8 cellular contexts compared by ENCODE assay signal in genomic region chr20:25310268-25310920, GRCh38.
DNase-seq lines count a peak whose midpoint lies in the region; ATAC-seq and TF ChIP-seq lines count a peak whose summit lies in the region.

No MANE protein-coding gene starts in this region.

- no peaks in the 10 kb centered on the region for H4K20me1 ChIP-seq in OCI-LY1 (ENCODE audit: insufficient read depth, low read length)

- peaks cover 31% of the 10 kb centered on the region for H3K4me1 ChIP-seq in Caco-2
- peaks cover 14% of the 10 kb centered on the region for H3K4me1 ChIP-seq in OCI-LY1 (ENCODE audit: insufficient read depth, low read length, severe bottlenecking)

- peaks cover 4% of the 10 kb centered on the region; the same call in 1 of the 2 replicates for H3K36me3 ChIP-seq in Caco-2 (ENCODE audit: control insufficient read depth, insufficient read depth, low read length)
- H3K36me3 ChIP-seq in OCI-LY1 (ENCODE audit: insufficient read depth, low read length), result peaks cover 5% of the 10 kb centered on the region; the same call in 1 of the 2 replicates

- no peak overlapping the region for H2AFZ ChIP-seq in OCI-LY1 (ENCODE audit: low read length)

- H3K9me3 ChIP-seq in Caco-2 (no peaks in the 10 kb centered on the region), OCI-LY1 (ENCODE audit: low read length) (no peaks in the 10 kb centered on the region)

- POLR2A ChIA-PET in Caco-2 (lab: Charles Lee), result interaction anchor here (0.6 kb wide), 1 partner anchor 97 kb away, joined by 3 read pairs; the partner anchor contains the start of gene GINS1

- CTCF ChIA-PET in Caco-2 (lab: Charles Lee), result interaction anchor here (0.6 to 1.4 kb wide), 7 partner anchors 11 to 89 kb away, joined by 3 to 9 read pairs (median 4); no protein-coding TSS in a partner anchor
- CTCF ChIA-PET in activated naive CD4-positive, alpha-beta T cell treated with anti-CD3 and anti-CD28 coated beads, Interleukin-2, amount 10 ng/mL, durations not matched to agents 7 days and 5 days (lab: Charles Lee), result interaction anchor here (0.8 to 3.9 kb wide), 5 partner anchors 12 to 124 kb away, joined by 3 to 33 read pairs (median 3); no protein-coding TSS in a partner anchor

- peak; percentile 87 to 90 for DNase-seq in Caco-2
- peak; percentile 69 for DNase-seq in activated naive CD4-positive, alpha-beta T cell treated with anti-CD3 and anti-CD28 coated beads, Interleukin-2, amount 10 ng/mL, durations not matched to agents 7 days and 5 days
- DNase-seq in Right ventricle myocardium superior, result peak; percentile 45
- DNase-seq in pulmonary artery endothelial cell (ENCODE audit: low read depth, low spot score), result peak; percentile 32
- DNase-seq in NCI-H1092 treated with DMSO at 0.1 percent for 48 hours (lab: John Stamatoyannopoulos, UW), result no peak

- intact Hi-C loops in Caco-2 (cut with micrococcal nuclease; ENCODE audit: unreplicated experiment), result loop anchor here (1.0 to 5.0 kb wide), 4 partner anchors 29 to 88 kb away; partner anchors contain the start of genes ABHD12 and PYGB
- intact Hi-C loops in Right ventricle myocardium superior (cut with DNase I), result no loop called here

- H3K4me3 ChIP-seq in Caco-2 (ENCODE audit: low read depth, low read length) (no peak overlapping the region), OCI-LY1 (ENCODE audit: low read depth, low read length, poor library complexity, severe bottlenecking) (no peak overlapping the region)

- ATAC-seq in GM19372 (IDR thresholded peaks at IDR 0.05; ENCODE audit: low read depth, unreplicated experiment), result peak; percentile 97
- peak; percentile 91 for ATAC-seq in HG03442 (IDR thresholded peaks at IDR 0.05; ENCODE audit: unreplicated experiment)
- peak; percentile 81 for ATAC-seq in Right ventricle myocardium superior (ENCODE audit: poor library complexity)

- H3K27me3 ChIP-seq in Caco-2 (replicated peaks; ENCODE audit: control insufficient read depth, insufficient read depth, low read length) (no peaks in the 10 kb centered on the region), OCI-LY1 (ENCODE audit: insufficient read depth, low read length) (no peaks in the 10 kb centered on the region)

- H3F3A ChIP-seq in OCI-LY1 (ENCODE audit: insufficient read depth, low read length), result no peaks in the 10 kb centered on the region

- H3K9me2 ChIP-seq in OCI-LY1 (ENCODE audit: low read depth, low read length), result no peaks in the 10 kb centered on the region

- H3K27ac ChIP-seq in OCI-LY1 (ENCODE audit: low read depth, low read length, poor library complexity, severe bottlenecking), result peak overlapping the region; percentile 51

- H3K27ac Mint-ChIP-seq in Caco-2 (ENCODE audit: unreplicated experiment), result peak overlapping the region; percentile 87
- H3K27ac Mint-ChIP-seq in activated naive CD4-positive, alpha-beta T cell treated with anti-CD3 and anti-CD28 coated beads, Interleukin-2, amount 10 ng/mL, durations not matched to agents 7 days and 5 days, result peak overlapping the region; percentile 88

- H3K27me3 Mint-ChIP-seq in Caco-2 (ENCODE audit: insufficient read depth, unreplicated experiment), result no peaks in the 10 kb centered on the region
- H3K27me3 Mint-ChIP-seq in activated naive CD4-positive, alpha-beta T cell treated with anti-CD3 and anti-CD28 coated beads, Interleukin-2, amount 10 ng/mL, durations not matched to agents 7 days and 5 days, result no peaks in the 10 kb centered on the region

- no peaks in the 10 kb centered on the region for H3K79me2 ChIP-seq in OCI-LY1 (ENCODE audit: insufficient read depth, low read length)

- peak overlapping the region; percentile 14; the same call in 1 of the 2 replicates for H3K4me2 ChIP-seq in OCI-LY1 (ENCODE audit: low read length)

- no peaks in the 10 kb centered on the region for H3K9me3 Mint-ChIP-seq in Caco-2 (ENCODE audit: unreplicated experiment)
- H3K9me3 Mint-ChIP-seq in activated naive CD4-positive, alpha-beta T cell treated with anti-CD3 and anti-CD28 coated beads, Interleukin-2, amount 10 ng/mL, durations not matched to agents 7 days and 5 days, result no peaks in the 10 kb centered on the region

- peak overlapping the region; percentile 51 for H3K4me3 Mint-ChIP-seq in Caco-2 (ENCODE audit: unreplicated experiment)
- peak overlapping the region; percentile 60 for H3K4me3 Mint-ChIP-seq in activated naive CD4-positive, alpha-beta T cell treated with anti-CD3 and anti-CD28 coated beads, Interleukin-2, amount 10 ng/mL, durations not matched to agents 7 days and 5 days

- TF ChIP-seq CTCF in Caco-2 (IDR thresholded peaks at IDR 0.05; ENCODE audit: insufficient read depth in 1 of 2, low read depth in 1 of 2, low read length in 1 of 2, severe bottlenecking in 1 of 2, unreplicated experiment in 1 of 2) (peak; percentile 57 to 91), OCI-LY1 (IDR thresholded peaks at IDR 0.05; ENCODE audit: low read length) (peak; percentile 64)

- BruUV-seq in Caco-2 (replicated peaks; lab: Mats Ljungman, UMichigan), result no TSS peak

- H3K9ac ChIP-seq in OCI-LY1 (ENCODE audit: low read length), result peak overlapping the region; percentile 10; the same call in 1 of the 2 replicates

- peaks cover 58% of the 10 kb centered on the region for H3K36me3 Mint-ChIP-seq in Caco-2 (ENCODE audit: insufficient read depth, unreplicated experiment)
- peaks cover 8% of the 10 kb centered on the region for H3K36me3 Mint-ChIP-seq in activated naive CD4-positive, alpha-beta T cell treated with anti-CD3 and anti-CD28 coated beads, Interleukin-2, amount 10 ng/mL, durations not matched to agents 7 days and 5 days

- peaks cover 28% of the 10 kb centered on the region for H3K4me1 Mint-ChIP-seq in Caco-2 (ENCODE audit: low read depth, unreplicated experiment)
- peaks cover 37% of the 10 kb centered on the region for H3K4me1 Mint-ChIP-seq in activated naive CD4-positive, alpha-beta T cell treated with anti-CD3 and anti-CD28 coated beads, Interleukin-2, amount 10 ng/mL, durations not matched to agents 7 days and 5 days
